Comparison of ENCODE assay signal across 11 cellular contexts in the genomic region with DNA sequence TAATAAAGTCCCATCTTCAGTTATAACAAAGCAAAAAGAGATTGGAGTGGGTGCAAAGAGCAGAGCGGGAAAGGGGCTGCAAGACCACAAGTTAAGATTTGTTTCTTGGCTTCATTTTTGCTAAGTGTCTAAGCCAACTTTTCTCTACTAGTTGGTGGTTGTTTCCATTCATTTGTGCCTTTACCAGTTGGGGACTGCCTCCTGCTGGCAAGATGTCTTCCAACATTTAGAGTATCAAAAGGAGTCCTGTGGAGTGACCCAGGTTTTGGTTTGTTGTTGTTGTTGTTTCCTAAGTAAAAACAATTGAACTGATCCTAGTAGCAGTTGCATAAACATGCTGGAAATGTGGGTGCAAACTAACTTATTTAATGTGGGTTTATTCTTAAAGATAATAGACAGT.
DNase-seq lines count a peak whose midpoint lies in the region; ATAC-seq and TF ChIP-seq lines count a peak whose summit lies in the region.
"Had no signal": no experiment of that assay in that cellular context is flagged by ENCODE, and none has a peak within 500 bp of the region (broad histone marks: within the 10 kb centered on the region; RNA-seq: fewer than 3 reads in every experiment).

No MANE protein-coding gene starts in this region.

- H3K4me3 ChIP-seq in GM23338: no peak overlapping the region
- H3K4me3 ChIP-seq in hepatocyte: no peak overlapping the region

- no peak overlapping the region for H3K27ac Mint-ChIP-seq in GM23338
- H3K27ac Mint-ChIP-seq in WTC11: no peak overlapping the region
- no peak overlapping the region for H3K27ac Mint-ChIP-seq in immature natural killer cell
- H3K27ac Mint-ChIP-seq: activated CD4-positive, alpha-beta T cell treated with anti-CD3 and anti-CD28 coated beads, Interleukin-2, amount 10 ng/mL, durations not matched to agents 24 days and 14 days had no signal

- H3K36me3 Mint-ChIP-seq in GM23338 (ENCODE audit: low read depth): peaks cover 7% of the 10 kb centered on the region
- peaks cover 8% of the 10 kb centered on the region for H3K36me3 Mint-ChIP-seq in WTC11
- H3K36me3 Mint-ChIP-seq in immature natural killer cell: peaks cover 0 to 3% (median 0%) of the 10 kb centered on the region in 3 donors

- ATAC-seq in GM23338: no peak; the same call in 2 of the 3 replicates
- no peak; the same call in 1 of the 2 replicates for ATAC-seq in WTC11

- CTCF ChIA-PET in WTC11 (lab: Charles Lee): no interaction called here

- H3K36me3 ChIP-seq in GM23338 (ENCODE audit: insufficient read depth): no peaks in the 10 kb centered on the region
- no peaks in the 10 kb centered on the region for H3K36me3 ChIP-seq in hepatocyte (replicated peaks; ENCODE audit: insufficient read depth, low read depth)
- H3K36me3 ChIP-seq: neutrophil had no signal

- H3K4me1 ChIP-seq in GM23338 (ENCODE audit: insufficient read depth) (no peaks in the 10 kb centered on the region), hepatocyte (ENCODE audit: insufficient read depth) (no peaks in the 10 kb centered on the region)

- H3K9me2 ChIP-seq in GM23338 (ENCODE audit: insufficient read depth) (no peaks in the 10 kb centered on the region), hepatocyte (replicated peaks; ENCODE audit: insufficient read depth) (no peaks in the 10 kb centered on the region)

- H3K4me3 Mint-ChIP-seq in GM23338 (no peak overlapping the region), WTC11 (no peak overlapping the region), immature natural killer cell (no peak overlapping the region)
- H3K4me3 Mint-ChIP-seq: activated CD4-positive, alpha-beta T cell treated with anti-CD3 and anti-CD28 coated beads, Interleukin-2, amount 10 ng/mL, durations not matched to agents 24 days and 14 days had no signal

- DNase-seq in AG08396 (ENCODE audit: low spot score) (peak; percentile 7), GM23338 (ENCODE audit: low spot score) (peak; percentile 58), WTC11 (ENCODE audit: low spot score) (peak; percentile 14), hepatocyte (ENCODE audit: low spot score) (peak; percentile 8), DMS79 treated with DMSO at 0.1 percent for 48 hours (lab: John Stamatoyannopoulos, UW) (no peak), DMS79 (lab: John Stamatoyannopoulos, UW) (no peak), immature natural killer cell (no peak)
- DNase-seq in stimulated activated CD4-positive, alpha-beta T cell treated with anti-CD3 and anti-CD28 coated beads, Interleukin-2, amount 100 ng/mL, for 48 hours: no peak
- DNase-seq: activated CD4-positive, alpha-beta T cell treated with anti-CD3 and anti-CD28 coated beads, Interleukin-2, amount 10 ng/mL, durations not matched to agents 24 days and 14 days; glutamatergic neuron had no signal

- 94% methylated on average over 1 of the region's 1 CpG for WGBS in hepatocyte (ENCODE audit: low lambda C conversion rate, missing lambda C conversion rate)

- H3K4me2 ChIP-seq in GM23338 (no peak overlapping the region), hepatocyte (no peak overlapping the region)

- H3K79me2 ChIP-seq in GM23338 (replicated peaks; ENCODE audit: insufficient read depth) (no peaks in the 10 kb centered on the region), hepatocyte (no peaks in the 10 kb centered on the region)

- peak; percentile 61 to 62 for TF ChIP-seq CTCF in GM23338 (conservative IDR thresholded peaks at IDR 0.05; ENCODE audit: low read depth in 2 of 2)
- TF ChIP-seq CTCF in WTC11 (IDR thresholded peaks at IDR 0.05): no peak
- TF ChIP-seq CTCF in hepatocyte (IDR thresholded peaks at IDR 0.05; ENCODE audit: poor library complexity): peak; percentile 33

- H3K27me3 ChIP-seq in GM23338 (ENCODE audit: insufficient read depth) (no peaks in the 10 kb centered on the region), hepatocyte (no peaks in the 10 kb centered on the region)
- H3K27me3 ChIP-seq: neutrophil had no signal

- H3F3A ChIP-seq in GM23338 (replicated peaks; ENCODE audit: low read depth): no peaks in the 10 kb centered on the region

- H3K27me3 Mint-ChIP-seq in GM23338 (ENCODE audit: insufficient read depth, low read depth, poor library complexity) (no peaks in the 10 kb centered on the region), WTC11 (ENCODE audit: low read depth) (peaks cover 22% of the 10 kb centered on the region), immature natural killer cell (ENCODE audit: low read depth in 3 of 3) (peaks cover 0 to 2% (median 0%) of the 10 kb centered on the region in 3 donors)
- H3K27me3 Mint-ChIP-seq: activated CD4-positive, alpha-beta T cell treated with anti-CD3 and anti-CD28 coated beads, Interleukin-2, amount 10 ng/mL, durations not matched to agents 24 days and 14 days had no signal

- no peaks in the 10 kb centered on the region for H3K9me3 ChIP-seq in hepatocyte (ENCODE audit: low read depth)
- H3K9me3 ChIP-seq: neutrophil had no signal

- peaks cover 20% of the 10 kb centered on the region for H3K9me3 Mint-ChIP-seq in GM23338
- peaks cover 18% of the 10 kb centered on the region for H3K9me3 Mint-ChIP-seq in WTC11
- peaks cover 6 to 21% (median 12%) of the 10 kb centered on the region in 6 donors for H3K9me3 Mint-ChIP-seq in immature natural killer cell

- H3K27ac ChIP-seq in GM23338 (ENCODE audit: low read depth): no peak overlapping the region
- H3K27ac ChIP-seq in hepatocyte: no peak overlapping the region
- H3K27ac ChIP-seq: neutrophil had no signal

- POLR2A ChIA-PET in WTC11 (lab: Charles Lee): no interaction called here

- H4K20me1 ChIP-seq in GM23338 (replicated peaks; ENCODE audit: insufficient read depth) (no peaks in the 10 kb centered on the region), hepatocyte (ENCODE audit: insufficient read depth, poor library complexity, severe bottlenecking) (no peaks in the 10 kb centered on the region)

- no peak overlapping the region for H2AFZ ChIP-seq in GM23338
- H2AFZ ChIP-seq in hepatocyte: no peak overlapping the region

- peaks cover 9% of the 10 kb centered on the region; the same call in 2 of the 3 replicates for H3K4me1 Mint-ChIP-seq in GM23338
- H3K4me1 Mint-ChIP-seq in WTC11: peaks cover 7% of the 10 kb centered on the region; the same call in 1 of the 2 replicates
- no peaks in the 10 kb centered on the region for H3K4me1 Mint-ChIP-seq in immature natural killer cell
- H3K4me1 Mint-ChIP-seq: activated CD4-positive, alpha-beta T cell treated with anti-CD3 and anti-CD28 coated beads, Interleukin-2, amount 10 ng/mL, durations not matched to agents 24 days and 14 days had no signal

TF ChIP-seq in GM23338, 12 proteins besides CTCF, POLR2A, EP300 and RAD21:
- TF ChIP-seq JUNB (IDR thresholded peaks at IDR 0.05; ENCODE audit: unreplicated experiment): no peak
TF ChIP-seq in GM23338: peak in this region for 0.

TF ChIP-seq in WTC11, 78 proteins besides CTCF, POLR2A, EP300 and RAD21:
- TF ChIP-seq ZNF423 (CRISPR knock-in tag; IDR thresholded peaks at IDR 0.05) (0 out of 2 replicates have a peak, but pooled peaks have one; percentile 8), HMGXB4 (CRISPR knock-in tag; IDR thresholded peaks at IDR 0.05) (no peak)

Comparison
In these comparisons a context has a peak if more than half of its experiments do, and no peak if none do; other contexts are left out.
1. DNase-seq: peak in AG08396 (single experiment), GM23338 (single experiment), WTC11 (single experiment) and hepatocyte (single experiment); none in DMS79 treated with DMSO at 0.1 percent for 48 hours (single experiment), DMS79 (single experiment), immature natural killer cell (0 of 3) and stimulated activated CD4-positive, alpha-beta T cell treated with anti-CD3 and anti-CD28 coated beads, Interleukin-2, amount 100 ng/mL, for 48 hours (0 of 2).